11 cellular contexts compared by ENCODE assay signal in genomic region chr9:17082343-17082742, GRCh38. TPM values are rescaled to one million over a fixed set of nuclear protein-coding genes. Genes with fewer than 3 reads are reported as not detected.
DNase-seq lines count a peak whose midpoint lies in the region; ATAC-seq and TF ChIP-seq lines count a peak whose summit lies in the region.
"Had no signal": no experiment of that assay in that cellular context is flagged by ENCODE, and none has a peak within 500 bp of the region (broad histone marks: within the 10 kb centered on the region; RNA-seq: fewer than 3 reads in every experiment).

No MANE protein-coding gene starts in this region.

- H3K36me3 Mint-ChIP-seq in activated CD4-positive, alpha-beta T cell treated with anti-CD3 and anti-CD28 coated beads for 36 hours (ENCODE audit: low read depth): no peaks in the 10 kb centered on the region
- H3K36me3 Mint-ChIP-seq: activated CD4-positive, alpha-beta memory T cell treated with anti-CD3 and anti-CD28 coated beads for 36 hours; naive thymus-derived CD8-positive, alpha-beta T cell had no signal

- H3K9me3 ChIP-seq in WERI-Rb-1 (ENCODE audit: severe bottlenecking): no peaks in the 10 kb centered on the region
- H3K9me3 ChIP-seq in skeletal muscle satellite cell (replicated peaks; ENCODE audit: low read length): no peaks in the 10 kb centered on the region

- no peak overlapping the region for H3K4me3 Mint-ChIP-seq in activated CD4-positive, alpha-beta T cell treated with anti-CD3 and anti-CD28 coated beads for 36 hours
- H3K4me3 Mint-ChIP-seq: activated CD4-positive, alpha-beta memory T cell treated with anti-CD3 and anti-CD28 coated beads for 36 hours; naive thymus-derived CD8-positive, alpha-beta T cell had no signal

- CTCF ChIA-PET in activated CD4-positive, alpha-beta T cell treated with anti-CD3 and anti-CD28 coated beads for 36 hours (lab: Charles Lee): no interaction called here

- H3K27ac Mint-ChIP-seq in activated CD4-positive, alpha-beta T cell treated with anti-CD3 and anti-CD28 coated beads for 36 hours: no peak overlapping the region
- H3K27ac Mint-ChIP-seq: activated CD4-positive, alpha-beta memory T cell treated with anti-CD3 and anti-CD28 coated beads for 36 hours; naive thymus-derived CD8-positive, alpha-beta T cell had no signal

- no peak overlapping the region for H3K4me3 ChIP-seq in WERI-Rb-1 (ENCODE audit: low read depth, low read length)
- H3K4me3 ChIP-seq in skeletal muscle satellite cell (ENCODE audit: low read length): no peak overlapping the region

- H3K27me3 ChIP-seq in WERI-Rb-1 (ENCODE audit: insufficient read depth, low read depth, severe bottlenecking): no peaks in the 10 kb centered on the region
- no peaks in the 10 kb centered on the region for H3K27me3 ChIP-seq in skeletal muscle satellite cell (ENCODE audit: control insufficient read depth, insufficient read depth, low read length)

- H3K9me3 Mint-ChIP-seq in activated CD4-positive, alpha-beta T cell treated with anti-CD3 and anti-CD28 coated beads for 36 hours (ENCODE audit: low read depth): no peaks in the 10 kb centered on the region
- H3K9me3 Mint-ChIP-seq: activated CD4-positive, alpha-beta memory T cell treated with anti-CD3 and anti-CD28 coated beads for 36 hours; naive thymus-derived CD8-positive, alpha-beta T cell had no signal

- no peaks in the 10 kb centered on the region for H3K27me3 Mint-ChIP-seq in activated CD4-positive, alpha-beta T cell treated with anti-CD3 and anti-CD28 coated beads for 36 hours
- H3K27me3 Mint-ChIP-seq: activated CD4-positive, alpha-beta memory T cell treated with anti-CD3 and anti-CD28 coated beads for 36 hours; naive thymus-derived CD8-positive, alpha-beta T cell had no signal

- DNase-seq in NCI-H82 (lab: John Stamatoyannopoulos, UW) (peak; percentile 5), NCI-H82 treated with DMSO at 0.1 percent for 48 hours (lab: John Stamatoyannopoulos, UW; ENCODE audit: unreplicated experiment) (no peak), WERI-Rb-1 (peak; percentile 16), iPS DF 19.7 (ENCODE audit: low read depth, low spot score) (peak; percentile 23), NCI-H1048 (lab: John Stamatoyannopoulos, UW) (no peak)
- no peak for DNase-seq in activated CD4-positive, alpha-beta T cell treated with anti-CD3 and anti-CD28 coated beads for 36 hours
- DNase-seq: activated CD4-positive, alpha-beta memory T cell treated with anti-CD3 and anti-CD28 coated beads for 36 hours; naive thymus-derived CD8-positive, alpha-beta T cell; SIG-M5 had no signal

- intact Hi-C loops in activated CD4-positive, alpha-beta T cell treated with anti-CD3 and anti-CD28 coated beads for 36 hours (cut with DNase I, micrococcal nuclease): no loop called here

- H3K36me3 ChIP-seq in WERI-Rb-1: no peaks in the 10 kb centered on the region
- no peaks in the 10 kb centered on the region for H3K36me3 ChIP-seq in skeletal muscle satellite cell (ENCODE audit: insufficient read depth, low read length)

- no peak for ATAC-seq in GM21619 (IDR thresholded peaks at IDR 0.05; ENCODE audit: unreplicated experiment)
- ATAC-seq in activated CD4-positive, alpha-beta T cell treated with anti-CD3 and anti-CD28 coated beads for 36 hours: no peak
- ATAC-seq: naive thymus-derived CD8-positive, alpha-beta T cell had no signal

- no peak for TF ChIP-seq CTCF in WERI-Rb-1 (IDR thresholded peaks at IDR 0.05; ENCODE audit: low read depth, low read length)

- no peak overlapping the region for H3K9ac ChIP-seq in skeletal muscle satellite cell (ENCODE audit: low read depth, low read length)

- H3K27ac ChIP-seq in WERI-Rb-1: no peak overlapping the region

- no peaks in the 10 kb centered on the region for H3K4me1 Mint-ChIP-seq in activated CD4-positive, alpha-beta T cell treated with anti-CD3 and anti-CD28 coated beads for 36 hours
- H3K4me1 Mint-ChIP-seq: naive thymus-derived CD8-positive, alpha-beta T cell had no signal

- POLR2A ChIA-PET in activated CD4-positive, alpha-beta T cell treated with anti-CD3 and anti-CD28 coated beads for 36 hours (lab: Charles Lee): no interaction called here

- H3K4me2 ChIP-seq in skeletal muscle satellite cell (ENCODE audit: low read length): peak overlapping the region; percentile 12

- H3K4me1 ChIP-seq in skeletal muscle satellite cell (ENCODE audit: control insufficient read depth, insufficient read depth, low read length): peaks cover 13% of the 10 kb centered on the region

RNA-seq across cellular contexts. Expression of gene CNTLN, which starts 52.5 kb away (rescaled TPM):
- 8.7 and 12.9 TPM in 2 replicates for total RNA-seq in skeletal muscle satellite cell (2012; rRNA removed)
- total RNA-seq in activated CD4-positive, alpha-beta T cell treated with anti-CD3 and anti-CD28 coated beads for 36 hours: 1 to 10 TPM; 1.1 to 1.2 TPM
- total RNA-seq: naive thymus-derived CD8-positive, alpha-beta T cell had no signal

Comparison
In these comparisons a context has a peak if more than half of its experiments do, and no peak if none do; other contexts are left out.
1. DNase-seq: peak in NCI-H82 (single experiment), WERI-Rb-1 (single experiment) and iPS DF 19.7 (single experiment); none in NCI-H82 treated with DMSO at 0.1 percent for 48 hours (single experiment), NCI-H1048 (single experiment) and activated CD4-positive, alpha-beta T cell treated with anti-CD3 and anti-CD28 coated beads for 36 hours (single experiment).